15 cellular contexts compared by ENCODE assay signal in genomic region chr12:49536526-49537195, GRCh38. TPM values are rescaled to one million over a fixed set of nuclear protein-coding genes. Genes with fewer than 3 reads are reported as not detected.
DNase-seq lines count a peak whose midpoint lies in the region; ATAC-seq and TF ChIP-seq lines count a peak whose summit lies in the region.
"Had no signal": no experiment of that assay in that cellular context is flagged by ENCODE, and none has a peak within 500 bp of the region (broad histone marks: within the 10 kb centered on the region; RNA-seq: fewer than 3 reads in every experiment).

No MANE protein-coding gene starts in this region.

- DNase-seq in activated naive CD8-positive, alpha-beta T cell treated with anti-CD3 and anti-CD28 coated beads, Interleukin-2, amount 10 ng/mL, durations not matched to agents 7 days and 5 days, result no peak
- no peak for DNase-seq in activated naive CD8-positive, alpha-beta T cell treated with anti-CD3 and anti-CD28 coated beads, Interleukin-2, amount 50 U/mL, for 24 hours
- peak; percentile 60 for DNase-seq in NOMO-1 treated with DMSO at 0.1 percent for 48 hours (lab: John Stamatoyannopoulos, UW; ENCODE audit: unreplicated experiment)
- DNase-seq in endothelial cell (ENCODE audit: low spot score), result no peak
- no peak for DNase-seq in upper lobe of left lung
- no peak for DNase-seq in activated naive CD4-positive, alpha-beta T cell (lab: John Stamatoyannopoulos, UW)
- DNase-seq: activated naive CD4-positive, alpha-beta T cell treated with anti-CD3 and anti-CD28 coated beads, Interleukin-2, amount 50 U/mL, for 16 hours; central memory CD4-positive, alpha-beta T cell; mesendoderm; NCI-H526; stimulated activated CD4-positive, alpha-beta T cell treated with anti-CD3 and anti-CD28 coated beads, Interleukin-12 subunit alpha, Interleukin-12 subunit beta, amount 100 ng/mL, for 4 hours; substantia nigra had no signal

- no peak overlapping the region for H3K4me3 ChIP-seq in upper lobe of left lung

- H3K27ac ChIP-seq in upper lobe of left lung, result no peak overlapping the region

- H3K27me3 ChIP-seq in upper lobe of left lung, result peaks cover 0 to 29% (median 17%) of the 10 kb centered on the region in 4 donors

- ATAC-seq in activated naive CD8-positive, alpha-beta T cell treated with anti-CD3 and anti-CD28 coated beads, Interleukin-2, amount 10 ng/mL, durations not matched to agents 7 days and 5 days (ENCODE audit: low read depth), result no peak
- ATAC-seq in activated naive CD8-positive, alpha-beta T cell treated with anti-CD3 and anti-CD28 coated beads, Interleukin-2, amount 50 U/mL, for 24 hours, result no peak
- ATAC-seq in stimulated activated memory B cell treated with anti-CD40 and anti-IgM and Interleukin-4, amounts not matched to agents 10 μg/mL and 1 μg/mL and 100 μg/mL, for 72 hours, result no peak
- no peak for ATAC-seq in HG03460 (IDR thresholded peaks at IDR 0.05; ENCODE audit: unreplicated experiment)
- no peak for ATAC-seq in upper lobe of left lung (ENCODE audit: low FRiP score in 2 of 2)

- peaks cover 58% of the 10 kb centered on the region for H3K27me3 Mint-ChIP-seq in activated naive CD8-positive, alpha-beta T cell treated with anti-CD3 and anti-CD28 coated beads, Interleukin-2, amount 10 ng/mL, durations not matched to agents 7 days and 5 days
- H3K27me3 Mint-ChIP-seq in activated naive CD8-positive, alpha-beta T cell treated with anti-CD3 and anti-CD28 coated beads, Interleukin-2, amount 50 U/mL, for 24 hours, result peaks cover 39% of the 10 kb centered on the region
- H3K27me3 Mint-ChIP-seq in endothelial cell (ENCODE audit: unreplicated experiment), result peaks cover 30% of the 10 kb centered on the region
- H3K27me3 Mint-ChIP-seq in stimulated activated memory B cell treated with anti-CD40 and anti-IgM and Interleukin-4, amounts not matched to agents 10 μg/mL and 1 μg/mL and 100 μg/mL, for 72 hours, result peaks cover 47% of the 10 kb centered on the region

- no peak overlapping the region for H3K27ac Mint-ChIP-seq in activated naive CD8-positive, alpha-beta T cell treated with anti-CD3 and anti-CD28 coated beads, Interleukin-2, amount 10 ng/mL, durations not matched to agents 7 days and 5 days
- H3K27ac Mint-ChIP-seq in activated naive CD8-positive, alpha-beta T cell treated with anti-CD3 and anti-CD28 coated beads, Interleukin-2, amount 50 U/mL, for 24 hours, result no peak overlapping the region
- H3K27ac Mint-ChIP-seq in endothelial cell (ENCODE audit: unreplicated experiment), result peak overlapping the region; percentile 52
- H3K27ac Mint-ChIP-seq in stimulated activated memory B cell treated with anti-CD40 and anti-IgM and Interleukin-4, amounts not matched to agents 10 μg/mL and 1 μg/mL and 100 μg/mL, for 72 hours, result peak overlapping the region; percentile 4

- peaks cover 21% of the 10 kb centered on the region for H3K4me1 Mint-ChIP-seq in activated naive CD8-positive, alpha-beta T cell treated with anti-CD3 and anti-CD28 coated beads, Interleukin-2, amount 10 ng/mL, durations not matched to agents 7 days and 5 days
- peaks cover 20% of the 10 kb centered on the region for H3K4me1 Mint-ChIP-seq in activated naive CD8-positive, alpha-beta T cell treated with anti-CD3 and anti-CD28 coated beads, Interleukin-2, amount 50 U/mL, for 24 hours
- H3K4me1 Mint-ChIP-seq in endothelial cell (ENCODE audit: unreplicated experiment), result peaks cover 10% of the 10 kb centered on the region
- peaks cover 40% of the 10 kb centered on the region for H3K4me1 Mint-ChIP-seq in stimulated activated memory B cell treated with anti-CD40 and anti-IgM and Interleukin-4, amounts not matched to agents 10 μg/mL and 1 μg/mL and 100 μg/mL, for 72 hours

- TF ChIP-seq POLR2A in upper lobe of left lung (IDR thresholded peaks at IDR 0.05), result no peak

- TF ChIP-seq CTCF in endothelial cell (IDR thresholded peaks at IDR 0.05; ENCODE audit: unreplicated experiment), result no peak
- TF ChIP-seq CTCF in upper lobe of left lung (IDR thresholded peaks at IDR 0.05), result no peak

- peaks cover 23 to 31% (median 25%) of the 10 kb centered on the region in 4 donors for H3K4me1 ChIP-seq in upper lobe of left lung

- no peaks in the 10 kb centered on the region for H3K36me3 ChIP-seq in upper lobe of left lung
- H3K36me3 ChIP-seq: HAP-1 had no signal

- H3K36me3 Mint-ChIP-seq in activated naive CD8-positive, alpha-beta T cell treated with anti-CD3 and anti-CD28 coated beads, Interleukin-2, amount 10 ng/mL, durations not matched to agents 7 days and 5 days, result no peaks in the 10 kb centered on the region
- no peaks in the 10 kb centered on the region for H3K36me3 Mint-ChIP-seq in activated naive CD8-positive, alpha-beta T cell treated with anti-CD3 and anti-CD28 coated beads, Interleukin-2, amount 50 U/mL, for 24 hours (ENCODE audit: low read depth)
- no peaks in the 10 kb centered on the region for H3K36me3 Mint-ChIP-seq in endothelial cell (ENCODE audit: low read depth, unreplicated experiment)
- no peaks in the 10 kb centered on the region for H3K36me3 Mint-ChIP-seq in stimulated activated memory B cell treated with anti-CD40 and anti-IgM and Interleukin-4, amounts not matched to agents 10 μg/mL and 1 μg/mL and 100 μg/mL, for 72 hours

- no peaks in the 10 kb centered on the region for H3K9me3 ChIP-seq in upper lobe of left lung
- H3K9me3 ChIP-seq: HAP-1 had no signal

- no peak for TF ChIP-seq EP300 in upper lobe of left lung (IDR thresholded peaks at IDR 0.05)

- H3K9me3 Mint-ChIP-seq in activated naive CD8-positive, alpha-beta T cell treated with anti-CD3 and anti-CD28 coated beads, Interleukin-2, amount 10 ng/mL, durations not matched to agents 7 days and 5 days, result no peaks in the 10 kb centered on the region
- no peaks in the 10 kb centered on the region for H3K9me3 Mint-ChIP-seq in activated naive CD8-positive, alpha-beta T cell treated with anti-CD3 and anti-CD28 coated beads, Interleukin-2, amount 50 U/mL, for 24 hours
- no peaks in the 10 kb centered on the region for H3K9me3 Mint-ChIP-seq in endothelial cell (ENCODE audit: unreplicated experiment)
- H3K9me3 Mint-ChIP-seq in stimulated activated memory B cell treated with anti-CD40 and anti-IgM and Interleukin-4, amounts not matched to agents 10 μg/mL and 1 μg/mL and 100 μg/mL, for 72 hours, result no peaks in the 10 kb centered on the region

- POLR2A ChIA-PET in activated naive CD8-positive, alpha-beta T cell treated with anti-CD3 and anti-CD28 coated beads, Interleukin-2, amount 10 ng/mL, durations not matched to agents 7 days and 5 days (lab: Charles Lee), result interaction anchor here (0.6 to 0.7 kb wide), 2 partner anchors 87 to 171 kb away, joined by 3 to 4 read pairs; partner anchors contain the start of gene PRPF40B

- WGBS in upper lobe of left lung, 2 donors, result 41 to 44% methylated on average over 6 of the region's 6 CpGs

- H3K4me3 Mint-ChIP-seq in activated naive CD8-positive, alpha-beta T cell treated with anti-CD3 and anti-CD28 coated beads, Interleukin-2, amount 10 ng/mL, durations not matched to agents 7 days and 5 days, result peak overlapping the region; percentile 42
- H3K4me3 Mint-ChIP-seq in activated naive CD8-positive, alpha-beta T cell treated with anti-CD3 and anti-CD28 coated beads, Interleukin-2, amount 50 U/mL, for 24 hours, result no peak overlapping the region
- peak overlapping the region; percentile 31 for H3K4me3 Mint-ChIP-seq in endothelial cell (ENCODE audit: unreplicated experiment)
- H3K4me3 Mint-ChIP-seq in stimulated activated memory B cell treated with anti-CD40 and anti-IgM and Interleukin-4, amounts not matched to agents 10 μg/mL and 1 μg/mL and 100 μg/mL, for 72 hours, result peak overlapping the region; percentile 1

RNA-seq across cellular contexts. Expression of gene KCNH3, which starts 2.2 kb away (rescaled TPM):
- total RNA-seq in activated naive CD8-positive, alpha-beta T cell treated with anti-CD3 and anti-CD28 coated beads, Interleukin-2, amount 10 ng/mL, durations not matched to agents 7 days and 5 days, result 1 to 10 TPM; 5.4 to 5.8 TPM
- total RNA-seq in endothelial cell (ENCODE audit: unreplicated experiment) (0.15 TPM), upper lobe of left lung (10 to 100 TPM in 1 of 6 donors, 1 to 10 TPM in 4, under 1 TPM in 1; 0.37 to 19.9 (median 2.5) TPM)

RNA-seq across cellular contexts. Expression of gene MCRS1, which starts 31.3 kb away (rescaled TPM):
- total RNA-seq in activated naive CD8-positive, alpha-beta T cell treated with anti-CD3 and anti-CD28 coated beads, Interleukin-2, amount 10 ng/mL, durations not matched to agents 7 days and 5 days, result 10 to 100 TPM; 83.8 to 83.9 TPM
- total RNA-seq in endothelial cell (ENCODE audit: unreplicated experiment), result 60.8 TPM
- 10 to 100 TPM; 39.6 to 85.9 (median 62.7) TPM for total RNA-seq in upper lobe of left lung

Comparison
In these comparisons a context has a peak if more than half of its experiments do, and no peak if none do; other contexts are left out.
1. H3K27ac Mint-ChIP-seq: peak in endothelial cell (single experiment) and stimulated activated memory B cell treated with anti-CD40 and anti-IgM and Interleukin-4, amounts not matched to agents 10 μg/mL and 1 μg/mL and 100 μg/mL, for 72 hours (single experiment); none in activated naive CD8-positive, alpha-beta T cell treated with anti-CD3 and anti-CD28 coated beads, Interleukin-2, amount 10 ng/mL, durations not matched to agents 7 days and 5 days (single experiment) and activated naive CD8-positive, alpha-beta T cell treated with anti-CD3 and anti-CD28 coated beads, Interleukin-2, amount 50 U/mL, for 24 hours (single experiment).